In genomic region chr9:78296208-78296892, GRCh38 we compare ENCODE assay signal across 7 cellular contexts. TPM values are rescaled to one million over a fixed set of nuclear protein-coding genes. Genes with fewer than 3 reads are reported as not detected.
A peak's percentile ranks its signal among the peaks of the same experiment; 100 is the strongest.
DNase-seq lines count a peak whose midpoint lies in the region; ATAC-seq, FAIRE-seq and TF ChIP-seq lines count a peak whose summit lies in the region.

No MANE protein-coding gene starts in this region.

- peaks cover 0 to 5% of the 10 kb centered on the region in 2 donors for H3K27me3 Mint-ChIP-seq in natural killer cell treated with Interleukin-12 subunit alpha and Interleukin-12 subunit beta and Interleukin-15 and Interleukin-18, amount 100 ng/mL, for 72 hours

- TF ChIP-seq CTCF in GM10266 (IDR thresholded peaks at IDR 0.05; ENCODE audit: control insufficient read depth, insufficient read depth, low read depth, missing control alignments) (no peak), fibroblast of villous mesenchyme (IDR thresholded peaks at IDR 0.05; ENCODE audit: insufficient read depth, low read depth, low read length) (no peak)

- peak overlapping the region; percentile 92 to 93 for H3K27ac Mint-ChIP-seq in natural killer cell treated with Interleukin-12 subunit alpha and Interleukin-12 subunit beta and Interleukin-15 and Interleukin-18, amount 100 ng/mL, for 72 hours

- ATAC-seq in natural killer cell treated with Interleukin-12 subunit alpha and Interleukin-12 subunit beta and Interleukin-15 and Interleukin-18, amount 100 ng/mL, for 72 hours: no peak

- no peak for FAIRE-seq in RCC 7860 (lab: Jason Lieb, UNC)

- DNase-seq in GM10266 (ENCODE audit: extremely low spot score) (peak; percentile 32), NCI-H1694 treated with DMSO at 0.1 percent for 48 hours (lab: John Stamatoyannopoulos, UW) (peak; percentile 14), fibroblast of villous mesenchyme (ENCODE audit: low read depth) (peak; percentile 42), RCC 7860 (ENCODE audit: low spot score) (no peak)
- peak; percentile 48 to 51 for DNase-seq in activated T-cell treated with anti-CD3 and anti-CD28 coated beads, Interleukin-2, amount 50 U/mL, for 48 hours
- DNase-seq in natural killer cell treated with Interleukin-12 subunit alpha and Interleukin-12 subunit beta and Interleukin-15 and Interleukin-18, amount 100 ng/mL, for 72 hours (ENCODE audit: low spot score): no peak
- no peak for DNase-seq in activated CD4-positive, CD25-positive, alpha-beta regulatory T cell treated with anti-CD3 and anti-CD28 coated beads, Interleukin-2, amount 50 U/mL, for 72 hours

- H3K36me3 Mint-ChIP-seq in natural killer cell treated with Interleukin-12 subunit alpha and Interleukin-12 subunit beta and Interleukin-15 and Interleukin-18, amount 100 ng/mL, for 72 hours: peaks cover 6% of the 10 kb centered on the region

- peaks cover 24% of the 10 kb centered on the region in 2 donors for H3K4me1 Mint-ChIP-seq in natural killer cell treated with Interleukin-12 subunit alpha and Interleukin-12 subunit beta and Interleukin-15 and Interleukin-18, amount 100 ng/mL, for 72 hours (ENCODE audit: low read depth in 2 of 2)

- no peaks in the 10 kb centered on the region for H3K9me3 Mint-ChIP-seq in natural killer cell treated with Interleukin-12 subunit alpha and Interleukin-12 subunit beta and Interleukin-15 and Interleukin-18, amount 100 ng/mL, for 72 hours

- H3K4me3 ChIP-seq in fibroblast of villous mesenchyme (ENCODE audit: low read depth, low read length): peak overlapping the region; percentile 94

- peak overlapping the region; percentile 88 for H3K4me3 Mint-ChIP-seq in natural killer cell treated with Interleukin-12 subunit alpha and Interleukin-12 subunit beta and Interleukin-15 and Interleukin-18, amount 100 ng/mL, for 72 hours

RNA-seq across cellular contexts. Expression of gene PSAT1, which starts 0.6 kb away (rescaled TPM):
- 106 and 158 TPM in 2 replicates for total RNA-seq in fibroblast of villous mesenchyme
- total RNA-seq in natural killer cell treated with Interleukin-12 subunit alpha and Interleukin-12 subunit beta and Interleukin-15 and Interleukin-18, amount 100 ng/mL, for 72 hours: 10 to 100 TPM; 44.9 to 51.8 TPM

Comparison
In these comparisons a context has a peak if more than half of its experiments do, and no peak if none do; other contexts are left out.
1. DNase-seq: peak in GM10266 (single experiment), NCI-H1694 treated with DMSO at 0.1 percent for 48 hours (single experiment), activated T-cell treated with anti-CD3 and anti-CD28 coated beads, Interleukin-2, amount 50 U/mL, for 48 hours (2 of 2) and fibroblast of villous mesenchyme (single experiment); none in natural killer cell treated with Interleukin-12 subunit alpha and Interleukin-12 subunit beta and Interleukin-15 and Interleukin-18, amount 100 ng/mL, for 72 hours (single experiment), RCC 7860 (single experiment) and activated CD4-positive, CD25-positive, alpha-beta regulatory T cell treated with anti-CD3 and anti-CD28 coated beads, Interleukin-2, amount 50 U/mL, for 72 hours (single experiment).